17 cellular contexts compared by ENCODE assay signal in the genomic region with DNA sequence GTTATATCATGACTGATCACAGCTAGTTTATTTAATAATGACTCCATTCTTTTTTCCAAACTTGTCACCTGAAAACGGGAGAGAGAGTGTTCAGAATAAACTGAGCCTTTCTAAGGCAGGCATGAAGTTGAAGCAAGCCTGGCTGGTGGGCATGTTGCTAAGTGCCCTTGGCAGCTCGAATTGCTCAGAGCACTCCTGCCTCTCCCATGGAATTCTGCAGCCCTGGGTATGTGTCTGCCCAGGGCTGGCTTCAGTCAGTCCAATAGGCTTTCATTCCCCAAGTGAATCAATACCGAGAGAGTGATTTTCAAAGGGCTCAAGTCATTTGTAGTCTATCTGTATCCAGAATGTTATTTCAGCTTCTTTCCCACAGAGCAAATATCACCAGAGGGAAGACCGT.
DNase-seq lines count a peak whose midpoint lies in the region; ATAC-seq, FAIRE-seq and TF ChIP-seq lines count a peak whose summit lies in the region.
"Had no signal": no experiment of that assay in that cellular context is flagged by ENCODE, and none has a peak within 500 bp of the region (broad histone marks: within the 10 kb centered on the region; RNA-seq: fewer than 3 reads in every experiment).

No MANE protein-coding gene starts in this region.

- no peaks in the 10 kb centered on the region for H3K9me2 ChIP-seq in OCI-LY1 (ENCODE audit: low read depth, low read length)

- H3K9ac ChIP-seq in OCI-LY1 (ENCODE audit: low read length), result no peak overlapping the region

- no peak for FAIRE-seq in H54 (lab: Jason Lieb, UNC)
- FAIRE-seq: GM12891, GM18507 had no signal

- TF ChIP-seq CTCF in OCI-LY1 (IDR thresholded peaks at IDR 0.05; ENCODE audit: low read length), result no peak

- peaks cover 14% of the 10 kb centered on the region for H3K4me1 ChIP-seq in OCI-LY1 (ENCODE audit: insufficient read depth, low read length, severe bottlenecking)

- H4K20me1 ChIP-seq in OCI-LY1 (ENCODE audit: insufficient read depth, low read length), result no peaks in the 10 kb centered on the region

- no peaks in the 10 kb centered on the region; the same call in 1 of the 2 replicates for H3K9me3 ChIP-seq in OCI-LY1 (ENCODE audit: low read length)

- H2AFZ ChIP-seq in OCI-LY1 (ENCODE audit: low read length), result peak overlapping the region; percentile 10; the same call in 1 of the 2 replicates

- H3K4me2 ChIP-seq in OCI-LY1 (ENCODE audit: low read length), result no peak overlapping the region

- no peaks in the 10 kb centered on the region for H3K27me3 ChIP-seq in OCI-LY1 (ENCODE audit: insufficient read depth, low read length)

- no peak overlapping the region for H3K4me3 ChIP-seq in OCI-LY1 (ENCODE audit: low read depth, low read length, poor library complexity, severe bottlenecking)
- H3K4me3 ChIP-seq: HAP-1 had no signal

- no peak overlapping the region for H3K27ac ChIP-seq in OCI-LY1 (ENCODE audit: low read depth, low read length, poor library complexity, severe bottlenecking)
- H3K27ac ChIP-seq: C4-2B, RWPE1 had no signal

- no peak for TF ChIP-seq POLR2A in H54 (IDR thresholded peaks at IDR 0.05; ENCODE audit: low read depth, low read length)

- ATAC-seq in GM19397 (IDR thresholded peaks at IDR 0.05; ENCODE audit: unreplicated experiment), result no peak
- ATAC-seq: PC-3 had no signal

- H3F3A ChIP-seq in OCI-LY1 (ENCODE audit: insufficient read depth, low read length), result no peaks in the 10 kb centered on the region

- peak; percentile 16 for DNase-seq in cerebellar cortex (ENCODE audit: low spot score)
- peak; percentile 59 for DNase-seq in midbrain (lab: John Stamatoyannopoulos, UW)
- DNase-seq in superior temporal gyrus (ENCODE audit: extremely low spot score), result peak; percentile 15
- DNase-seq in H54 (ENCODE audit: insufficient read length, low spot score), result no peak
- DNase-seq in NCI-H446 (lab: John Stamatoyannopoulos, UW), result no peak
- DNase-seq: DND-41, GDM1, NCI-H187, NCI-H446 treated with DMSO at 0.1 percent for 48 hours, PC-3 had no signal

- no peaks in the 10 kb centered on the region for H3K36me3 ChIP-seq in OCI-LY1 (ENCODE audit: insufficient read depth, low read length)
- H3K36me3 ChIP-seq: HAP-1 had no signal

- no peaks in the 10 kb centered on the region for H3K79me2 ChIP-seq in OCI-LY1 (ENCODE audit: insufficient read depth, low read length)

Comparison
In these comparisons a context has a peak if more than half of its experiments do, and no peak if none do; other contexts are left out.
1. DNase-seq: peak in cerebellar cortex (single experiment), midbrain (single experiment) and superior temporal gyrus (single experiment); none in H54 (single experiment) and NCI-H446 (0 of 2).